In the genomic region with DNA sequence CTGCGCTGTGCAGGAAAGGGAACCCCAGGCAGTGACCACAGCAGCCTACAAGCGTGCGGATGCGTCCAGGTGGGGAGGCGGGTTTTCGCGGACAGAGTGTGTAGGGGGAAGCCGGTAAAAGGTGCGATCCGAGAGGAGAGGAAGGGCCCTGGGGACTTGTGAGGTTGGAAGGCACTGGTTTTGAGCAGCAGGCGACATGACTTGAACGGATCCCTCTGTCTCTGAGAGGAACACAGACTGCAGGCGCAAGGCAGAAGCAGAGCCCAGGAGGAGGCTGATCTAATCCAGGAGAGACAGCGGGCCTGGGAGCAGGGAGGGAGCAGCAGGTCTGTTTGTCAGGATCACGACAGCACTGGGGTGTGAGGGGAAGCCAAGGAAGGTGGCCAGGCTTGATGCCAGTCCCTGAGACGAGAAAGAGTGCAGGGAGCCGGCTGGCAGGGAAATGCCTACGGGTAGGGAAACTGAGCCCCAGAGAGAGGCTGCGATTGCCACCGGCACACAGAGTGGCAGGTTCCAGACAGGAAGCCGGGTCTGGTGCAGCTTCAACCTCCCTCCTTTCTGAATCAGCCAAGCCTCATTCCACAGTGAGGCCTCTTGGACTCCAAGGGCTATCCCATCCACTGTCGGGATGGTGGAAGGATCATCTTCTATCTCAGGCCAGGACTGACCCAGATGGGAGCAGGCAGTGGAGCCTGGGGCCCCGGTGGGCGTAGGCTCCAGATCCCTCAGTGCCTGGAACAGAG, we compare ENCODE assay signal across 21 cellular contexts. TPM values are rescaled to one million over a fixed set of nuclear protein-coding genes. Genes with fewer than 3 reads are reported as not detected.
"Had no signal": no experiment of that assay in that cellular context is flagged by ENCODE, and none has a peak within 500 bp of the region (broad histone marks: within the 10 kb centered on the region; RNA-seq: fewer than 3 reads in every experiment).

No MANE protein-coding gene starts in this region.

- H3K4me1 Mint-ChIP-seq: stimulated activated naive B cell treated with anti-CD40 and anti-IgM and Interleukin-4, amounts not matched to agents 10 μg/mL and 1 μg/mL and 100 μg/mL, for 72 hours had no signal

- H3K4me1 ChIP-seq: breast epithelium, left ventricle myocardium inferior, sigmoid colon, upper lobe of right lung had no signal

- H3K36me3 Mint-ChIP-seq: activated CD4-positive, alpha-beta memory T cell treated with anti-CD3 and anti-CD28 coated beads for 36 hours; activated naive CD8-positive, alpha-beta T cell treated with anti-CD3 and anti-CD28 coated beads, Interleukin-2, amount 10 ng/mL, durations not matched to agents 7 days and 5 days; stimulated activated naive B cell treated with anti-CD40 and anti-IgM and Interleukin-4, amounts not matched to agents 10 μg/mL and 1 μg/mL and 100 μg/mL, for 72 hours had no signal

- H3K27ac Mint-ChIP-seq: activated CD4-positive, alpha-beta memory T cell treated with anti-CD3 and anti-CD28 coated beads for 36 hours; activated naive CD8-positive, alpha-beta T cell treated with anti-CD3 and anti-CD28 coated beads, Interleukin-2, amount 10 ng/mL, durations not matched to agents 7 days and 5 days; stimulated activated naive B cell treated with anti-CD40 and anti-IgM and Interleukin-4, amounts not matched to agents 10 μg/mL and 1 μg/mL and 100 μg/mL, for 72 hours had no signal

- FAIRE-seq: keratinocyte had no signal

- H3K4me3 Mint-ChIP-seq: activated CD4-positive, alpha-beta memory T cell treated with anti-CD3 and anti-CD28 coated beads for 36 hours; activated naive CD8-positive, alpha-beta T cell treated with anti-CD3 and anti-CD28 coated beads, Interleukin-2, amount 10 ng/mL, durations not matched to agents 7 days and 5 days; stimulated activated naive B cell treated with anti-CD40 and anti-IgM and Interleukin-4, amounts not matched to agents 10 μg/mL and 1 μg/mL and 100 μg/mL, for 72 hours had no signal

- DNase-seq: activated CD4-positive, alpha-beta memory T cell treated with anti-CD3 and anti-CD28 coated beads for 36 hours; activated naive CD8-positive, alpha-beta T cell treated with anti-CD3 and anti-CD28 coated beads, Interleukin-2, amount 10 ng/mL, durations not matched to agents 7 days and 5 days; activated T-cell treated with anti-CD3 and anti-CD28 coated beads, Interleukin-2, amount 50 U/mL, for 48 hours; anterior cingulate cortex; esophagus squamous epithelium; foreskin fibroblast; head of caudate nucleus; left ventricle myocardium inferior; mesendoderm; occipital lobe; sigmoid colon; stimulated activated CD4-positive, alpha-beta T cell treated with anti-CD3 and anti-CD28 coated beads, Interleukin-2, amount 100 ng/mL, for 24 hours; stimulated activated naive B cell treated with anti-CD40 and anti-IgM and Interleukin-4, amounts not matched to agents 10 μg/mL and 1 μg/mL and 100 μg/mL, for 72 hours; T1000; upper lobe of right lung had no signal

- ATAC-seq: stimulated activated naive B cell treated with anti-CD40 and anti-IgM and Interleukin-4, amounts not matched to agents 10 μg/mL and 1 μg/mL and 100 μg/mL, for 72 hours; upper lobe of right lung had no signal

- H3K9me3 Mint-ChIP-seq: activated CD4-positive, alpha-beta memory T cell treated with anti-CD3 and anti-CD28 coated beads for 36 hours; activated naive CD8-positive, alpha-beta T cell treated with anti-CD3 and anti-CD28 coated beads, Interleukin-2, amount 10 ng/mL, durations not matched to agents 7 days and 5 days; stimulated activated naive B cell treated with anti-CD40 and anti-IgM and Interleukin-4, amounts not matched to agents 10 μg/mL and 1 μg/mL and 100 μg/mL, for 72 hours had no signal

- H3K36me3 ChIP-seq: breast epithelium, esophagus squamous epithelium, left ventricle myocardium inferior, sigmoid colon, upper lobe of right lung had no signal

- H3K27ac ChIP-seq: breast epithelium, esophagus squamous epithelium, left ventricle myocardium inferior, sigmoid colon, upper lobe of right lung, VCaP had no signal

- H3K9me3 ChIP-seq: breast epithelium, esophagus squamous epithelium, left ventricle myocardium inferior, sigmoid colon, upper lobe of right lung had no signal

- H3K4me3 ChIP-seq: breast epithelium, esophagus squamous epithelium, left ventricle myocardium inferior, sigmoid colon, upper lobe of right lung had no signal

RNA-seq across cellular contexts. Expression of gene HNF4A, which starts 57.1 kb away (rescaled TPM):
- total RNA-seq: activated CD4-positive, alpha-beta memory T cell treated with anti-CD3 and anti-CD28 coated beads for 36 hours; activated naive CD8-positive, alpha-beta T cell treated with anti-CD3 and anti-CD28 coated beads, Interleukin-2, amount 10 ng/mL, durations not matched to agents 7 days and 5 days; esophagus squamous epithelium; left ventricle myocardium inferior; myocyte; occipital lobe; pulmonary artery endothelial cell; temporal lobe had no signal
- polyA plus RNA-seq: keratinocyte had no signal
